Comparison of ENCODE assay signal across 17 cellular contexts in genomic region chr17:42399948-42400843, GRCh38. TPM values are rescaled to one million over a fixed set of nuclear protein-coding genes. Genes with fewer than 3 reads are reported as not detected.
DNase-seq lines count a peak whose midpoint lies in the region; ATAC-seq, FAIRE-seq and TF ChIP-seq lines count a peak whose summit lies in the region.
"Had no signal": no experiment of that assay in that cellular context is flagged by ENCODE, and none has a peak within 500 bp of the region (broad histone marks: within the 10 kb centered on the region; RNA-seq: fewer than 3 reads in every experiment).

No MANE protein-coding gene starts in this region.

- H3K4me2 ChIP-seq in endothelial cell of umbilical vein (ENCODE audit: insufficient read depth, low read length), result no peak overlapping the region

- H3K36me3 ChIP-seq in NT2/D1 (ENCODE audit: insufficient read depth, insufficient read length, low read length) (peaks cover 28% of the 10 kb centered on the region), endothelial cell of umbilical vein (ENCODE audit: control insufficient read depth in 2 of 2, extremely low read depth in 1 of 2, insufficient read depth in 2 of 2, low read length in 2 of 2) (peaks cover 16 to 27% of the 10 kb centered on the region in 2 experiments), rectal smooth muscle tissue (ENCODE audit: control insufficient read depth, insufficient read depth, low read length) (peaks cover 11% of the 10 kb centered on the region)

- no peak for ATAC-seq in activated CD4-positive, alpha-beta T cell treated with anti-CD3 and anti-CD28 coated beads for 36 hours
- no peak for ATAC-seq in GM18519 (IDR thresholded peaks at IDR 0.05; ENCODE audit: low FRiP score, unreplicated experiment)
- ATAC-seq in HG03097 (IDR thresholded peaks at IDR 0.05; ENCODE audit: low FRiP score, unreplicated experiment), result no peak
- no peak for ATAC-seq in CD4-positive, alpha-beta T cell (ENCODE audit: poor library complexity)
- ATAC-seq: foreskin keratinocyte had no signal

- H3K79me2 ChIP-seq in endothelial cell of umbilical vein (ENCODE audit: control insufficient read depth, insufficient read depth, low read length), result peaks cover 32% of the 10 kb centered on the region

- no peaks in the 10 kb centered on the region for H3K9me1 ChIP-seq in endothelial cell of umbilical vein (replicated peaks; ENCODE audit: control insufficient read depth, extremely low read depth, insufficient read depth, low read length)

- POLR2A ChIA-PET in activated CD4-positive, alpha-beta T cell treated with anti-CD3 and anti-CD28 coated beads for 36 hours (lab: Charles Lee), result interaction anchor here (0.8 to 2.2 kb wide), 5 partner anchors 12 to 86 kb away, joined by 3 to 6 read pairs (median 3); no protein-coding TSS in a partner anchor
- POLR2A ChIA-PET in endothelial cell of umbilical vein (lab: Charles Lee), result no interaction called here
- POLR2A ChIA-PET in CD4-positive, alpha-beta T cell (lab: Charles Lee), result interaction anchor here (3.7 kb wide), 1 partner anchor 11 kb away, joined by 50 read pairs; the partner anchor contains the start of gene STAT3

- H3K9me3 Mint-ChIP-seq in activated CD4-positive, alpha-beta T cell treated with anti-CD3 and anti-CD28 coated beads for 36 hours (ENCODE audit: low read depth), result no peaks in the 10 kb centered on the region
- no peaks in the 10 kb centered on the region for H3K9me3 Mint-ChIP-seq in CD4-positive, alpha-beta T cell

- H4K20me1 ChIP-seq in endothelial cell of umbilical vein (replicated peaks; ENCODE audit: control insufficient read depth, extremely low read depth, insufficient read depth, low read length), result no peaks in the 10 kb centered on the region

- H3K27me3 Mint-ChIP-seq in activated CD4-positive, alpha-beta T cell treated with anti-CD3 and anti-CD28 coated beads for 36 hours, result peaks cover 2% of the 10 kb centered on the region
- H3K27me3 Mint-ChIP-seq in CD4-positive, alpha-beta T cell, result no peaks in the 10 kb centered on the region

- no peak for TF ChIP-seq CTCF in endothelial cell of umbilical vein (IDR thresholded peaks at IDR 0.05; ENCODE audit: extremely low read depth in 1 of 2, insufficient read depth in 1 of 2, low read depth in 1 of 2, low read length in 2 of 2)
- no peak for TF ChIP-seq CTCF in CD4-positive, alpha-beta T cell (IDR thresholded peaks at IDR 0.05)

- no peak for DNase-seq in activated CD4-positive, alpha-beta T cell treated with anti-CD3 and anti-CD28 coated beads for 36 hours
- no peak for DNase-seq in activated CD4-positive, alpha-beta T cell treated with anti-CD3 and anti-CD28 coated beads, Interleukin-2, amount 50 U/mL, for 4 hours
- DNase-seq in NT2/D1 (ENCODE audit: low read depth, low spot score) (no peak), endothelial cell of umbilical vein (ENCODE audit: low read depth, low spot score) (no peak)
- DNase-seq in CD4-positive, alpha-beta T cell, result no peak
- DNase-seq: ACHN; activated naive CD4-positive, alpha-beta T cell; DMS 273 treated with DMSO at 0.1 percent for 48 hours; foreskin keratinocyte; NCI-H2227 treated with DMSO at 0.1 percent for 48 hours; retina; SIG-M5; thyroid gland had no signal

- no peak overlapping the region for H3K4me3 Mint-ChIP-seq in activated CD4-positive, alpha-beta T cell treated with anti-CD3 and anti-CD28 coated beads for 36 hours
- H3K4me3 Mint-ChIP-seq in CD4-positive, alpha-beta T cell, result no peak overlapping the region

- H2AFZ ChIP-seq in endothelial cell of umbilical vein (ENCODE audit: low read depth, low read length), result no peak overlapping the region

- peaks cover 16% of the 10 kb centered on the region for H3K4me1 Mint-ChIP-seq in activated CD4-positive, alpha-beta T cell treated with anti-CD3 and anti-CD28 coated beads for 36 hours
- H3K4me1 Mint-ChIP-seq in CD4-positive, alpha-beta T cell (ENCODE audit: low read depth), result peaks cover 10% of the 10 kb centered on the region

- no peaks in the 10 kb centered on the region for H3K27me3 ChIP-seq in NT2/D1 (ENCODE audit: insufficient read depth, insufficient read length)
- no peaks in the 10 kb centered on the region for H3K27me3 ChIP-seq in endothelial cell of umbilical vein (ENCODE audit: control insufficient read depth in 2 of 2, insufficient read depth in 2 of 2, low read length in 2 of 2)
- H3K27me3 ChIP-seq in rectal smooth muscle tissue (ENCODE audit: control insufficient read depth, insufficient read depth, low read length), result no peaks in the 10 kb centered on the region
- no peaks in the 10 kb centered on the region for H3K27me3 ChIP-seq in CD4-positive, alpha-beta T cell (ENCODE audit: control insufficient read depth, insufficient read depth, low read length)
- H3K27me3 ChIP-seq: foreskin keratinocyte, thyroid gland had no signal

- no peak for FAIRE-seq in endothelial cell of umbilical vein (lab: Jason Lieb, UNC)

- peak overlapping the region; percentile 2 for H3K27ac Mint-ChIP-seq in activated CD4-positive, alpha-beta T cell treated with anti-CD3 and anti-CD28 coated beads for 36 hours
- H3K27ac Mint-ChIP-seq in CD4-positive, alpha-beta T cell, result no peak overlapping the region

- peak overlapping the region; percentile 42 for H3K9ac ChIP-seq in NT2/D1 (ENCODE audit: insufficient read length, low read depth)
- H3K9ac ChIP-seq in endothelial cell of umbilical vein (replicated peaks; ENCODE audit: extremely low read depth, insufficient read depth, low read length), result no peak overlapping the region
- no peak overlapping the region for H3K9ac ChIP-seq in rectal smooth muscle tissue (ENCODE audit: low read length)

- no TSS peak for BruUV-seq in endothelial cell of umbilical vein (replicated peaks; lab: Mats Ljungman, UMichigan)

- peak; percentile 55 for TF ChIP-seq POLR2A in endothelial cell of umbilical vein (IDR thresholded peaks at IDR 0.05; ENCODE audit: low read depth, low read length)

- H3K9me3 ChIP-seq in NT2/D1 (ENCODE audit: insufficient read depth, low read length), result no peaks in the 10 kb centered on the region
- H3K9me3 ChIP-seq in endothelial cell of umbilical vein (replicated peaks; ENCODE audit: control insufficient read depth, insufficient read depth, low read length), result no peaks in the 10 kb centered on the region
- no peaks in the 10 kb centered on the region for H3K9me3 ChIP-seq in CD4-positive, alpha-beta T cell (ENCODE audit: control insufficient read depth, low read length)
- H3K9me3 ChIP-seq: lower lobe of right lung, thyroid gland had no signal

- H3K27ac ChIP-seq in endothelial cell of umbilical vein (ENCODE audit: insufficient read depth, low read depth, low read length) (no peak overlapping the region), rectal smooth muscle tissue (ENCODE audit: low read depth, low read length) (peak overlapping the region; percentile 37)
- no peak overlapping the region for H3K27ac ChIP-seq in CD4-positive, alpha-beta T cell (ENCODE audit: low read depth, low read length)
- H3K27ac ChIP-seq: foreskin keratinocyte, lower lobe of right lung, thyroid gland had no signal

- H3K36me3 Mint-ChIP-seq in activated CD4-positive, alpha-beta T cell treated with anti-CD3 and anti-CD28 coated beads for 36 hours (ENCODE audit: low read depth), result no peaks in the 10 kb centered on the region
- H3K36me3 Mint-ChIP-seq in CD4-positive, alpha-beta T cell (ENCODE audit: low read depth), result no peaks in the 10 kb centered on the region

- H3K4me1 ChIP-seq in NT2/D1 (ENCODE audit: insufficient read depth, insufficient read length), result peaks cover 9% of the 10 kb centered on the region
- H3K4me1 ChIP-seq in endothelial cell of umbilical vein (ENCODE audit: control insufficient read depth, extremely low read depth, insufficient read depth, low read length), result peaks cover 12% of the 10 kb centered on the region
- H3K4me1 ChIP-seq in rectal smooth muscle tissue (ENCODE audit: control insufficient read depth, insufficient read depth, low read length), result peaks cover 7% of the 10 kb centered on the region
- H3K4me1 ChIP-seq: foreskin keratinocyte, thyroid gland had no signal

- H3K4me3 ChIP-seq in NT2/D1 (ENCODE audit: insufficient read length, low read depth) (no peak overlapping the region), endothelial cell of umbilical vein (replicated peaks in 1 of 3; ENCODE audit: insufficient read depth in 1 of 3, low read depth in 1 of 3, low read length in 3 of 3) (no peak overlapping the region), rectal smooth muscle tissue (ENCODE audit: low read length) (no peak overlapping the region)
- H3K4me3 ChIP-seq: lower lobe of right lung, thyroid gland had no signal

- dilution Hi-C loops in endothelial cell of umbilical vein (cut with MboI; ENCODE audit: extremely low pct_ligation_motif_present, low sequenced_read_pairs), result no loop called here

- intact Hi-C loops in activated CD4-positive, alpha-beta T cell treated with anti-CD3 and anti-CD28 coated beads for 36 hours (cut with DNase I, micrococcal nuclease), result loop anchor here in 1 of 2 experiments (5.0 kb wide), 1 partner anchor 218 kb away; the partner anchor contains the start of gene KCNH4
- intact Hi-C loops in endothelial cell of umbilical vein (cut with micrococcal nuclease), result no loop called here
- intact Hi-C loops in CD4-positive, alpha-beta T cell (cut with DNase I, micrococcal nuclease), result no loop called here

- CTCF ChIA-PET in activated CD4-positive, alpha-beta T cell treated with anti-CD3 and anti-CD28 coated beads for 36 hours (lab: Charles Lee), result interaction anchor here (0.7 to 9.9 kb wide), 11 partner anchors 11 to 178 kb away, joined by 3 to 228 read pairs (median 5); partner anchors contain the start of gene STAT3
- CTCF ChIA-PET in endothelial cell of umbilical vein (lab: Charles Lee), result interaction anchor here (0.8 to 4.2 kb wide), 8 partner anchors 8 to 127 kb away, joined by 3 to 21 read pairs (median 3); partner anchors contain the start of gene STAT3
- CTCF ChIA-PET in CD4-positive, alpha-beta T cell (lab: Charles Lee), result interaction anchor here (0.8 to 2.8 kb wide), 6 partner anchors 12 to 178 kb away, joined by 3 to 8 read pairs (median 4); partner anchors contain the start of gene STAT3

RNA-seq across cellular contexts. Expression of gene STAT3, which starts 12.0 kb away (rescaled TPM):
- 100 to 1,000 TPM; 332 to 345 TPM for total RNA-seq in activated CD4-positive, alpha-beta T cell treated with anti-CD3 and anti-CD28 coated beads for 36 hours
- 108 and 124 TPM in 2 replicates for total RNA-seq in endothelial cell of umbilical vein
- 48.2 and 59.1 TPM in 2 replicates for polyA plus RNA-seq in endothelial cell of umbilical vein
- 53.0 and 53.1 TPM in 2 replicates for polyA plus RNA-seq in endothelial cell of umbilical vein (2011; cell fraction: cytosol; rRNA removed)
- 102 and 117 TPM in 2 replicates for polyA plus RNA-seq in endothelial cell of umbilical vein (2011; cell fraction: nucleus; rRNA removed)
- 74.6 and 78.3 TPM in 2 replicates for polyA plus RNA-seq in endothelial cell of umbilical vein (2012)
- polyA minus RNA-seq in endothelial cell of umbilical vein, result 130 and 144 TPM in 2 replicates
- 55.0 TPM for polyA minus RNA-seq in endothelial cell of umbilical vein (2011; cell fraction: cytosol; rRNA and poly(A)+ RNA removed)
- polyA minus RNA-seq in endothelial cell of umbilical vein (2011; cell fraction: nucleus; rRNA and poly(A)+ RNA removed), result 64.6 and 75.9 TPM in 2 replicates
- 100 to 1,000 TPM; 315 to 319 TPM for total RNA-seq in CD4-positive, alpha-beta T cell

RNA-seq across cellular contexts. Expression of gene CAVIN1, which starts 22.9 kb away (rescaled TPM):
- 1 to 10 TPM; 4.2 to 4.4 TPM for total RNA-seq in activated CD4-positive, alpha-beta T cell treated with anti-CD3 and anti-CD28 coated beads for 36 hours
- total RNA-seq in endothelial cell of umbilical vein, result 663 and 684 TPM in 2 replicates
- 292 and 303 TPM in 2 replicates for polyA plus RNA-seq in endothelial cell of umbilical vein
- polyA plus RNA-seq in endothelial cell of umbilical vein (2011; cell fraction: cytosol; rRNA removed), result 292 and 325 TPM in 2 replicates
- polyA plus RNA-seq in endothelial cell of umbilical vein (2011; cell fraction: nucleus; rRNA removed), result 136 and 153 TPM in 2 replicates
- polyA plus RNA-seq in endothelial cell of umbilical vein (2012), result 489 and 555 TPM in 2 replicates
- polyA minus RNA-seq in endothelial cell of umbilical vein, result 263 and 271 TPM in 2 replicates
- 99.5 TPM for polyA minus RNA-seq in endothelial cell of umbilical vein (2011; cell fraction: cytosol; rRNA and poly(A)+ RNA removed)
- 60.6 and 86.5 TPM in 2 replicates for polyA minus RNA-seq in endothelial cell of umbilical vein (2011; cell fraction: nucleus; rRNA and poly(A)+ RNA removed)
- total RNA-seq in CD4-positive, alpha-beta T cell, result under 1 TPM; 0.14 to 0.16 TPM

RNA-seq across cellular contexts. Expression of gene ATP6V0A1, which starts 58.5 kb away (rescaled TPM):
- total RNA-seq in activated CD4-positive, alpha-beta T cell treated with anti-CD3 and anti-CD28 coated beads for 36 hours, result 10 to 100 TPM; 13.3 to 15.9 TPM
- 36.4 and 37.3 TPM in 2 replicates for total RNA-seq in endothelial cell of umbilical vein
- polyA plus RNA-seq in endothelial cell of umbilical vein, result 49.2 and 55.9 TPM in 2 replicates
- polyA plus RNA-seq in endothelial cell of umbilical vein (2011; cell fraction: cytosol; rRNA removed), result 23.8 and 26.4 TPM in 2 replicates
- 112 and 129 TPM in 2 replicates for polyA plus RNA-seq in endothelial cell of umbilical vein (2011; cell fraction: nucleus; rRNA removed)
- polyA plus RNA-seq in endothelial cell of umbilical vein (2012), result 27.7 and 32.3 TPM in 2 replicates
- polyA minus RNA-seq in endothelial cell of umbilical vein, result 106 and 151 TPM in 2 replicates
- polyA minus RNA-seq in endothelial cell of umbilical vein (2011; cell fraction: cytosol; rRNA and poly(A)+ RNA removed), result 19.3 TPM
- 70.8 and 102 TPM in 2 replicates for polyA minus RNA-seq in endothelial cell of umbilical vein (2011; cell fraction: nucleus; rRNA and poly(A)+ RNA removed)
- total RNA-seq in CD4-positive, alpha-beta T cell, result 10 to 100 TPM; 10.4 to 14.4 TPM

Comparison
In these comparisons a context has a peak if more than half of its experiments do, and no peak if none do; other contexts are left out.
1. RNA of gene CAVIN1, which starts 22.9 kb away (total RNA-seq): 663 to 684 TPM in endothelial cell of umbilical vein; 4.2 to 4.4 TPM in activated CD4-positive, alpha-beta T cell treated with anti-CD3 and anti-CD28 coated beads for 36 hours and 0.14 to 0.16 TPM in CD4-positive, alpha-beta T cell; every median in the first group is over 100 times any median in the second.